In genomic region chr7:2256306-2257045, GRCh38 we compare ENCODE assay signal across 17 cellular contexts.
"Had no signal": no experiment of that assay in that cellular context is flagged by ENCODE, and none has a peak within 500 bp of the region (broad histone marks: within the 10 kb centered on the region; RNA-seq: fewer than 3 reads in every experiment).

No MANE protein-coding gene starts in this region.

- H3K4me3 ChIP-seq: adrenal gland, coronary artery, esophagus squamous epithelium, left ventricle myocardium inferior had no signal

- H3K27ac Mint-ChIP-seq: activated CD4-positive, alpha-beta memory T cell treated with anti-CD3 and anti-CD28 coated beads, Interleukin-2, amount 10 ng/mL, durations not matched to agents 7 days and 5 days; activated naive CD4-positive, alpha-beta T cell treated with anti-CD3 and anti-CD28 coated beads, Interleukin-2, amount 50 U/mL, for 24 hours; activated T-cell treated with anti-CD3 and anti-CD28 coated beads, Interleukin-2, amount 50 U/mL, for 24 hours; naive thymus-derived CD8-positive, alpha-beta T cell; type B pancreatic cell had no signal

- H3K27me3 Mint-ChIP-seq: activated CD4-positive, alpha-beta memory T cell treated with anti-CD3 and anti-CD28 coated beads, Interleukin-2, amount 10 ng/mL, durations not matched to agents 7 days and 5 days; activated naive CD4-positive, alpha-beta T cell treated with anti-CD3 and anti-CD28 coated beads, Interleukin-2, amount 50 U/mL, for 24 hours; activated T-cell treated with anti-CD3 and anti-CD28 coated beads, Interleukin-2, amount 50 U/mL, for 24 hours; naive thymus-derived CD8-positive, alpha-beta T cell; type B pancreatic cell had no signal

- H3K4me3 Mint-ChIP-seq: activated CD4-positive, alpha-beta memory T cell treated with anti-CD3 and anti-CD28 coated beads, Interleukin-2, amount 10 ng/mL, durations not matched to agents 7 days and 5 days; activated naive CD4-positive, alpha-beta T cell treated with anti-CD3 and anti-CD28 coated beads, Interleukin-2, amount 50 U/mL, for 24 hours; activated T-cell treated with anti-CD3 and anti-CD28 coated beads, Interleukin-2, amount 50 U/mL, for 24 hours; naive thymus-derived CD8-positive, alpha-beta T cell; type B pancreatic cell had no signal

- H3K27me3 ChIP-seq: adrenal gland, esophagus squamous epithelium had no signal

- ATAC-seq: naive thymus-derived CD8-positive, alpha-beta T cell had no signal

- H3K9me3 Mint-ChIP-seq: activated CD4-positive, alpha-beta memory T cell treated with anti-CD3 and anti-CD28 coated beads, Interleukin-2, amount 10 ng/mL, durations not matched to agents 7 days and 5 days; activated naive CD4-positive, alpha-beta T cell treated with anti-CD3 and anti-CD28 coated beads, Interleukin-2, amount 50 U/mL, for 24 hours; activated T-cell treated with anti-CD3 and anti-CD28 coated beads, Interleukin-2, amount 50 U/mL, for 24 hours; naive thymus-derived CD8-positive, alpha-beta T cell; type B pancreatic cell had no signal

- H3K27ac ChIP-seq: adrenal gland, coronary artery, esophagus squamous epithelium, left ventricle myocardium inferior had no signal

- H3K9me3 ChIP-seq: adrenal gland, esophagus squamous epithelium, left ventricle myocardium inferior had no signal

- H3K4me1 ChIP-seq: adrenal gland, esophagus squamous epithelium, left ventricle myocardium inferior had no signal

- DNase-seq: activated CD4-positive, alpha-beta memory T cell treated with anti-CD3 and anti-CD28 coated beads, Interleukin-2, amount 10 ng/mL, durations not matched to agents 7 days and 5 days; activated CD4-positive, alpha-beta T cell treated with anti-CD3 and anti-CD28 coated beads for 1 hour; activated effector memory CD4-positive, alpha-beta T cell treated with anti-CD3 and anti-CD28 coated beads, Interleukin-2, amount 50 U/mL, for 16 hours; activated T-cell treated with anti-CD3 and anti-CD28 coated beads, Interleukin-2, amount 50 U/mL, for 24 hours; adrenal gland; esophagus squamous epithelium; hippocampal formation; left ventricle myocardium inferior; naive thymus-derived CD8-positive, alpha-beta T cell; stimulated activated CD4-positive, alpha-beta T cell treated with anti-CD3 and anti-CD28 coated beads, Interleukin-15, amount 100 ng/mL, for 24 hours; stimulated activated CD4-positive, alpha-beta T cell treated with anti-CD3 and anti-CD28 coated beads, Interleukin-4, amount 100 ng/mL, for 1 hour; stimulated activated naive CD4-positive, alpha-beta T cell treated with Interleukin-2 at 50 U/mL for 16 hours had no signal

- FAIRE-seq: endothelial cell of umbilical vein, keratinocyte had no signal
